26 cellular contexts compared by ENCODE assay signal in genomic region chr4:5842456-5842855, GRCh38. TPM values are rescaled to one million over a fixed set of nuclear protein-coding genes. Genes with fewer than 3 reads are reported as not detected.
"Had no signal": no experiment of that assay in that cellular context is flagged by ENCODE, and none has a peak within 500 bp of the region (broad histone marks: within the 10 kb centered on the region; RNA-seq: fewer than 3 reads in every experiment).

No MANE protein-coding gene starts in this region.

- H3K4me3 ChIP-seq: coronary artery, esophagus squamous epithelium, lung, neural progenitor cell, prostate gland, right atrium auricular region, sigmoid colon, testis, tibial artery had no signal

- H3K9ac ChIP-seq: neural progenitor cell had no signal

- H3K9me3 ChIP-seq: esophagus squamous epithelium, prostate gland, right atrium auricular region, sigmoid colon, testis had no signal

- H3K27me3 ChIP-seq: esophagus squamous epithelium, neural progenitor cell, right atrium auricular region, sigmoid colon, testis, tibial artery had no signal

- FAIRE-seq: frontal cortex, kidney had no signal

- H3K4me3 Mint-ChIP-seq: memory B cell; natural killer cell; neural progenitor cell; stimulated activated effector memory CD8-positive, alpha-beta T cell treated with anti-CD3 and anti-CD28 coated beads, Interleukin-12 subunit alpha, Interleukin-12 subunit beta, amount 100 ng/mL, for 72 hours; type B pancreatic cell had no signal

- H3K4me1 ChIP-seq: prostate gland, testis, tibial artery had no signal

- H3K27ac ChIP-seq: coronary artery, esophagus squamous epithelium, neural progenitor cell, prostate gland, right atrium auricular region, testis, tibial artery had no signal

- H3K36me3 Mint-ChIP-seq: memory B cell; natural killer cell; stimulated activated effector memory CD8-positive, alpha-beta T cell treated with anti-CD3 and anti-CD28 coated beads, Interleukin-12 subunit alpha, Interleukin-12 subunit beta, amount 100 ng/mL, for 72 hours had no signal

- H3K27ac Mint-ChIP-seq: memory B cell; natural killer cell; neural progenitor cell; stimulated activated effector memory CD8-positive, alpha-beta T cell treated with anti-CD3 and anti-CD28 coated beads, Interleukin-12 subunit alpha, Interleukin-12 subunit beta, amount 100 ng/mL, for 72 hours; type B pancreatic cell had no signal

- H2AFZ ChIP-seq: neural progenitor cell had no signal

- H3K4me2 ChIP-seq: neural progenitor cell had no signal

- DNase-seq: dermis blood vessel endothelial cell; effector memory CD4-positive, alpha-beta T cell; erythroblast; esophagus squamous epithelium; head of caudate nucleus; kidney; natural killer cell; nucleus accumbens; sigmoid colon; stimulated activated CD4-positive, alpha-beta T cell treated with anti-CD3 and anti-CD28 coated beads, Interleukin-2, amount 100 ng/mL, for 24 hours; stimulated activated CD4-positive, alpha-beta T cell treated with anti-CD3 and anti-CD28 coated beads, Interleukin-4, amount 100 ng/mL, for 24 hours; stimulated activated naive CD4-positive, alpha-beta T cell treated with Interleukin-2 at 50 U/mL for 16 hours; substantia nigra; testis; tibial artery had no signal

- H3K9me3 Mint-ChIP-seq: natural killer cell, neural progenitor cell, type B pancreatic cell had no signal

- H3K4me1 Mint-ChIP-seq: memory B cell; natural killer cell; neural progenitor cell; stimulated activated effector memory CD8-positive, alpha-beta T cell treated with anti-CD3 and anti-CD28 coated beads, Interleukin-12 subunit alpha, Interleukin-12 subunit beta, amount 100 ng/mL, for 72 hours had no signal

- ATAC-seq: left lobe of liver; natural killer cell; stimulated activated effector memory CD8-positive, alpha-beta T cell treated with anti-CD3 and anti-CD28 coated beads, Interleukin-12 subunit alpha, Interleukin-12 subunit beta, amount 100 ng/mL, for 72 hours had no signal

- H3K36me3 ChIP-seq: esophagus squamous epithelium, neural progenitor cell, prostate gland, right atrium auricular region, sigmoid colon, tibial artery had no signal

RNA-seq across cellular contexts. Expression of gene CRMP1, which starts 50.4 kb away (rescaled TPM):
- total RNA-seq: mononuclear cell, natural killer cell had no signal
